In the genomic region with DNA sequence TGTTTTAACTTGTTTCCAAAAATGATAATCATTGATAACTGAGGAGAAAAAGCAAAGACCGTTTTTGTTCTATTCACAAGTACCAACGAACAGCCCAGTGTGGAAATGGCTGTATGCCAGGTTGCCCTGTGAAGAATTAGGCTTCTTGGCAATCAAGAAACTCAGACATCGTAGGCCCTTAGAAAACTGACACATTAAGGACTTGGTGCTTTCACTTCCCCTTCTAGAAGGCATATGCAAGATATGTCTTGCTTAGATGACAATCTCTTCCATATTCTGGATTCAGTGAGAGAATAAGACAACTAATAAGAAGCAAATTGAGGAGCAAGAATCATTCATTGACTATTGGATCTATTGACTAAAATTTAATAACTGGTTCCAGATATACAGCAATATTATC, we compare ENCODE assay signal across 8 cellular contexts. TPM values are rescaled to one million over a fixed set of nuclear protein-coding genes. Genes with fewer than 3 reads are reported as not detected.
DNase-seq lines count a peak whose midpoint lies in the region; ATAC-seq, FAIRE-seq and TF ChIP-seq lines count a peak whose summit lies in the region.
"Had no signal": no experiment of that assay in that cellular context is flagged by ENCODE, and none has a peak within 500 bp of the region (broad histone marks: within the 10 kb centered on the region; RNA-seq: fewer than 3 reads in every experiment).

No MANE protein-coding gene starts in this region.

- H3K9me3 Mint-ChIP-seq in activated CD8-positive, alpha-beta T cell treated with anti-CD3 and anti-CD28 coated beads, Interleukin-2, amount 10 ng/mL, durations not matched to agents 7 days and 5 days (ENCODE audit: insufficient read depth), result no peaks in the 10 kb centered on the region

- intact Hi-C loops in testis (cut with DNase I; ENCODE audit: low total_unique reads), result no loop called here

- H3K4me1 Mint-ChIP-seq in activated CD8-positive, alpha-beta T cell treated with anti-CD3 and anti-CD28 coated beads, Interleukin-2, amount 10 ng/mL, durations not matched to agents 7 days and 5 days (ENCODE audit: low read depth), result peaks cover 3% of the 10 kb centered on the region

- H3K4me3 Mint-ChIP-seq in activated CD8-positive, alpha-beta T cell treated with anti-CD3 and anti-CD28 coated beads, Interleukin-2, amount 10 ng/mL, durations not matched to agents 7 days and 5 days, result no peak overlapping the region

- H3K36me3 Mint-ChIP-seq in activated CD8-positive, alpha-beta T cell treated with anti-CD3 and anti-CD28 coated beads, Interleukin-2, amount 10 ng/mL, durations not matched to agents 7 days and 5 days (ENCODE audit: low read depth), result peaks cover 5% of the 10 kb centered on the region

- CTCF ChIA-PET in activated CD8-positive, alpha-beta T cell treated with anti-CD3 and anti-CD28 coated beads, Interleukin-2, amount 10 ng/mL, durations not matched to agents 7 days and 5 days (lab: Charles Lee), result no interaction called here

- no peak overlapping the region for H3K4me3 ChIP-seq in testis

- no peaks in the 10 kb centered on the region for H3K27me3 ChIP-seq in testis

- H3K27me3 Mint-ChIP-seq in activated CD8-positive, alpha-beta T cell treated with anti-CD3 and anti-CD28 coated beads, Interleukin-2, amount 10 ng/mL, durations not matched to agents 7 days and 5 days (ENCODE audit: low read depth), result no peaks in the 10 kb centered on the region

- H3K4me1 ChIP-seq in testis, result no peaks in the 10 kb centered on the region

- ATAC-seq in GM19372 (IDR thresholded peaks at IDR 0.05; ENCODE audit: low read depth, unreplicated experiment), result peak; percentile 89
- ATAC-seq in HG02970 (IDR thresholded peaks at IDR 0.05; ENCODE audit: low FRiP score, unreplicated experiment), result peak; percentile 93
- ATAC-seq in activated CD8-positive, alpha-beta T cell treated with anti-CD3 and anti-CD28 coated beads, Interleukin-2, amount 10 ng/mL, durations not matched to agents 7 days and 5 days, result no peak

- no peaks in the 10 kb centered on the region for H3K9me3 ChIP-seq in testis

- FAIRE-seq in HTR-8/SVneo (lab: Jason Lieb, UNC), result no peak

- H3K27ac Mint-ChIP-seq in activated CD8-positive, alpha-beta T cell treated with anti-CD3 and anti-CD28 coated beads, Interleukin-2, amount 10 ng/mL, durations not matched to agents 7 days and 5 days, result no peak overlapping the region

- H3K27ac ChIP-seq in testis, result no peak overlapping the region
- H3K27ac ChIP-seq: VCaP had no signal

- H3K36me3 ChIP-seq in testis (ENCODE audit: low read depth, missing control alignments), result no peaks in the 10 kb centered on the region

- no peak for TF ChIP-seq CTCF in testis (IDR thresholded peaks at IDR 0.05)

- POLR2A ChIA-PET in activated CD8-positive, alpha-beta T cell treated with anti-CD3 and anti-CD28 coated beads, Interleukin-2, amount 10 ng/mL, durations not matched to agents 7 days and 5 days (lab: Charles Lee), result no interaction called here

- 45 to 56% methylated on average over 3 of the region's 3 CpGs for WGBS in testis, 2 donors

- TF ChIP-seq POLR2A in testis (IDR thresholded peaks at IDR 0.05), result no peak

- DNase-seq in NOMO-1 treated with dmso at 0.1 percent for 144 hours (lab: John Stamatoyannopoulos, UW; ENCODE audit: unreplicated experiment) (peak; percentile 76), testis (peak; percentile 88), COR-L47 (lab: John Stamatoyannopoulos, UW) (no peak), HTR-8/SVneo (ENCODE audit: insufficient read length, low spot score) (no peak)
- no peak for DNase-seq in activated CD8-positive, alpha-beta T cell treated with anti-CD3 and anti-CD28 coated beads, Interleukin-2, amount 10 ng/mL, durations not matched to agents 7 days and 5 days

RNA-seq across cellular contexts. Expression of a gene that starts 56.6 kb away (rescaled TPM):
- 10 to 100 TPM; 40.1 to 45.4 TPM for total RNA-seq in testis
- polyA plus RNA-seq in testis (ENCODE audit: insufficient read depth, low read depth, low replicate concordance), result 52.6 TPM
- 10 to 100 TPM; 24.5 to 26.0 TPM for total RNA-seq in activated CD8-positive, alpha-beta T cell treated with anti-CD3 and anti-CD28 coated beads, Interleukin-2, amount 10 ng/mL, durations not matched to agents 7 days and 5 days

RNA-seq across cellular contexts. Expression of a gene that starts 56.7 kb away (rescaled TPM):
- total RNA-seq in testis, result 10 to 100 TPM; 73.2 to 80.1 TPM
- 34.0 TPM for polyA plus RNA-seq in testis (ENCODE audit: insufficient read depth, low read depth, low replicate concordance)
- 10 to 100 TPM; 72.9 to 75.0 TPM for total RNA-seq in activated CD8-positive, alpha-beta T cell treated with anti-CD3 and anti-CD28 coated beads, Interleukin-2, amount 10 ng/mL, durations not matched to agents 7 days and 5 days

Comparison
In these comparisons a context has a peak if more than half of its experiments do, and no peak if none do; other contexts are left out.
1. DNase-seq: peak in NOMO-1 treated with dmso at 0.1 percent for 144 hours (single experiment) and testis (single experiment); none in COR-L47 (single experiment), activated CD8-positive, alpha-beta T cell treated with anti-CD3 and anti-CD28 coated beads, Interleukin-2, amount 10 ng/mL, durations not matched to agents 7 days and 5 days (single experiment) and HTR-8/SVneo (single experiment).